Comparison of ENCODE assay signal across 19 cellular contexts in the genomic region with DNA sequence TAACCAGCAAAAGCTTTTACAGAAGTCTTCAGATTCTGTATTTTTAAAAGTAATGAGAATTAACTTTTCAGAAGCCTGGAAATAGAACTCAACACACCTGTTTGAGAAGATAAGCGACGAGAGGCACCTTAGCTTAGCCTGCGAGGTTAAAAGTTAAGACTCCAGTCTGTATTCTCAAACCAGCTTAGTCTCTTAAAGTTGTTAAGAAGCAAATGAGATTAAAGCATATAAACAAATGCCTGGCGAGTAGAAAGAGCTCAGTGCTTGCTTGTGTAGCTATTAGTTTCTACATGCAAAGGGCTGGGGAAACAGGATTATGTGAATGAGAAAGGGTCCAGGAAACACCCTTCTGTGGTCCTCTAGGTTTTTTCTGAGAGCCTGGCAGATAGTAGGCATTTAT.
"Had no signal": no experiment of that assay in that cellular context is flagged by ENCODE, and none has a peak within 500 bp of the region (broad histone marks: within the 10 kb centered on the region; RNA-seq: fewer than 3 reads in every experiment).

No MANE protein-coding gene starts in this region.

- H3K9me3 Mint-ChIP-seq: stimulated activated naive CD8-positive, alpha-beta T cell treated with anti-CD3 and anti-CD28 coated beads, Interleukin-15, Interleukin-2, amounts not matched to agents 100 ng/mL and 50 ng/mL, for 24 hours had no signal

- ATAC-seq: activated CD4-positive, CD25-positive, alpha-beta regulatory T cell treated with anti-CD3 and anti-CD28 coated beads, Interleukin-2, amount 50 U/mL, for 24 hours; heart left ventricle; naive thymus-derived CD4-positive, alpha-beta T cell; sciatic nerve had no signal

- H3K27me3 ChIP-seq: heart left ventricle had no signal

- H3K27ac Mint-ChIP-seq: activated naive CD8-positive, alpha-beta T cell; stimulated activated naive CD8-positive, alpha-beta T cell treated with anti-CD3 and anti-CD28 coated beads, Interleukin-15, Interleukin-2, amounts not matched to agents 100 ng/mL and 50 ng/mL, for 24 hours; T-helper 2 cell treated with Interferon-gamma antibody and Interleukin-4, amounts not matched to agents 5 μg/mL and 100 μg/mL, for 36 hours had no signal

- FAIRE-seq: urothelium cell line had no signal

- H3K27me3 Mint-ChIP-seq: activated naive CD8-positive, alpha-beta T cell; naive thymus-derived CD4-positive, alpha-beta T cell; stimulated activated naive CD8-positive, alpha-beta T cell treated with anti-CD3 and anti-CD28 coated beads, Interleukin-15, Interleukin-2, amounts not matched to agents 100 ng/mL and 50 ng/mL, for 24 hours had no signal

- H3K27ac ChIP-seq: heart left ventricle, left ventricle myocardium inferior, prostate gland, thoracic aorta had no signal

- H3K4me3 ChIP-seq: heart left ventricle, left ventricle myocardium inferior, prostate gland, thoracic aorta had no signal

- H3K4me1 ChIP-seq: prostate gland had no signal

- H3K9me3 ChIP-seq: prostate gland, thoracic aorta had no signal

- DNase-seq: activated CD4-positive, alpha-beta T cell treated with anti-CD3 and anti-CD28 coated beads, Interleukin-2, amount 50 U/mL, for 48 hours; activated gamma-delta T cell; activated T-cell treated with anti-CD3 and anti-CD28 coated beads, Interleukin-2, amount 50 U/mL, for 48 hours; amygdala; foreskin melanocyte; heart left ventricle; left ventricle myocardium inferior; naive thymus-derived CD4-positive, alpha-beta T cell; stimulated activated CD4-positive, alpha-beta T cell treated with anti-CD3 and anti-CD28 coated beads, Interleukin-12 subunit alpha, Interleukin-12 subunit beta, amount 100 ng/mL, for 4 hours; stimulated activated CD4-positive, alpha-beta T cell treated with anti-CD3 and anti-CD28 coated beads, Interleukin-2, amount 100 ng/mL, for 48 hours; stimulated activated CD8-positive, alpha-beta memory T cell treated with anti-CD3 and anti-CD28 coated beads, Interleukin-4, amount 100 ng/mL, for 48 hours had no signal

- H3K4me3 Mint-ChIP-seq: activated naive CD8-positive, alpha-beta T cell; naive thymus-derived CD4-positive, alpha-beta T cell; stimulated activated naive CD8-positive, alpha-beta T cell treated with anti-CD3 and anti-CD28 coated beads, Interleukin-15, Interleukin-2, amounts not matched to agents 100 ng/mL and 50 ng/mL, for 24 hours; T-helper 2 cell treated with Interferon-gamma antibody and Interleukin-4, amounts not matched to agents 5 μg/mL and 100 μg/mL, for 36 hours had no signal
